8 cellular contexts compared by ENCODE assay signal in genomic region chr6:26330835-26331808, GRCh38. TPM values are rescaled to one million over a fixed set of nuclear protein-coding genes. Genes with fewer than 3 reads are reported as not detected.
DNase-seq lines count a peak whose midpoint lies in the region; ATAC-seq, FAIRE-seq and TF ChIP-seq lines count a peak whose summit lies in the region.

No MANE protein-coding gene starts in this region.

- peak in 4 of 6 experiments; percentile 8 to 54 (median 43) for DNase-seq in stimulated activated naive CD4-positive, alpha-beta T cell (lab: John Stamatoyannopoulos, UW)
- DNase-seq in stimulated activated naive CD4-positive, alpha-beta T cell treated with Interleukin-2 at 50 U/mL for 16 hours (lab: John Stamatoyannopoulos, UW): no peak
- DNase-seq in NCI-H526 treated with DMSO at 0.1 percent for 48 hours (lab: John Stamatoyannopoulos, UW) (peak; percentile 61), activated T-cell treated with anti-CD3 and anti-CD28 coated beads for 48 hours (ENCODE audit: low read depth) (peak; percentile 54), hepatocyte (ENCODE audit: low spot score) (peak; percentile 46), suprapubic skin (ENCODE audit: low spot score in 2 of 2) (no peak), D721Med (ENCODE audit: insufficient read length, low spot score) (no peak)

- H2AFZ ChIP-seq in hepatocyte: peak overlapping the region; percentile 22

- TF ChIP-seq CTCF in hepatocyte (IDR thresholded peaks at IDR 0.05; ENCODE audit: poor library complexity): no peak
- TF ChIP-seq CTCF in suprapubic skin (IDR thresholded peaks at IDR 0.05): no peak
- no peak for TF ChIP-seq CTCF in D721Med (IDR thresholded peaks at IDR 0.05; ENCODE audit: insufficient read depth, missing control alignments)

- H3K27me3 ChIP-seq in hepatocyte (peaks cover 35% of the 10 kb centered on the region), suprapubic skin (peaks cover 81% of the 10 kb centered on the region)

- no peak for ATAC-seq in GM21528 (IDR thresholded peaks at IDR 0.05; ENCODE audit: low FRiP score, unreplicated experiment)

- H4K20me1 ChIP-seq in hepatocyte (ENCODE audit: insufficient read depth, poor library complexity, severe bottlenecking): no peaks in the 10 kb centered on the region

- FAIRE-seq in D721Med (lab: Jason Lieb, UNC): no peak

- no peaks in the 10 kb centered on the region for H3K9me3 ChIP-seq in hepatocyte (ENCODE audit: low read depth)
- H3K9me3 ChIP-seq in suprapubic skin: no peaks in the 10 kb centered on the region

- H3K36me3 ChIP-seq in hepatocyte (replicated peaks; ENCODE audit: insufficient read depth, low read depth) (no peaks in the 10 kb centered on the region), suprapubic skin (no peaks in the 10 kb centered on the region)

- peak overlapping the region; percentile 26 for H3K4me3 ChIP-seq in hepatocyte
- peak overlapping the region; percentile 25 for H3K4me3 ChIP-seq in suprapubic skin

- H3K27ac ChIP-seq in hepatocyte (no peak overlapping the region), suprapubic skin (no peak overlapping the region)

- WGBS in hepatocyte (ENCODE audit: low lambda C conversion rate, missing lambda C conversion rate): 1% methylated on average over 28 of the region's 28 CpGs
- 18% methylated on average over 28 of the region's 28 CpGs for WGBS in suprapubic skin

- H3K4me2 ChIP-seq in hepatocyte: peak overlapping the region; percentile 82

- no peak for TF ChIP-seq POLR2A in suprapubic skin (IDR thresholded peaks at IDR 0.05)

- peaks cover 18% of the 10 kb centered on the region for H3K4me1 ChIP-seq in hepatocyte (ENCODE audit: insufficient read depth)
- peaks cover 25% of the 10 kb centered on the region for H3K4me1 ChIP-seq in suprapubic skin

- no peaks in the 10 kb centered on the region for H3K9me2 ChIP-seq in hepatocyte (replicated peaks; ENCODE audit: insufficient read depth)

- TF ChIP-seq EP300 in suprapubic skin (IDR thresholded peaks at IDR 0.05): no peak

- H3K79me2 ChIP-seq in hepatocyte: no peaks in the 10 kb centered on the region

RNA-seq across cellular contexts. Expression of gene BTN3A2, which starts 33.9 kb away (rescaled TPM):
- total RNA-seq in hepatocyte (8.3 and 10.8 TPM in 2 replicates), suprapubic skin (10 to 100 TPM; 15.2 to 29.6 (median 23.7) TPM)
- 6.5 and 7.4 TPM in 2 replicates for polyA plus RNA-seq in hepatocyte

RNA-seq across cellular contexts. Expression of gene BTN2A2, which starts 51.8 kb away (rescaled TPM):
- 12.8 and 17.3 TPM in 2 replicates for total RNA-seq in hepatocyte
- polyA plus RNA-seq in hepatocyte: 8.2 and 10.6 TPM in 2 replicates
- 10 to 100 TPM in 2 of 4 donors, 1 to 10 TPM in 2; 6.7 to 27.6 (median 11.5) TPM for total RNA-seq in suprapubic skin

Comparison
In these comparisons a context has a peak if more than half of its experiments do, and no peak if none do; other contexts are left out.
1. DNase-seq: peak in stimulated activated naive CD4-positive, alpha-beta T cell (4 of 6), NCI-H526 treated with DMSO at 0.1 percent for 48 hours (single experiment), activated T-cell treated with anti-CD3 and anti-CD28 coated beads for 48 hours (single experiment) and hepatocyte (single experiment); none in stimulated activated naive CD4-positive, alpha-beta T cell treated with Interleukin-2 at 50 U/mL for 16 hours (single experiment), suprapubic skin (0 of 2) and D721Med (single experiment).